8 cellular contexts compared by ENCODE assay signal in the genomic region with DNA sequence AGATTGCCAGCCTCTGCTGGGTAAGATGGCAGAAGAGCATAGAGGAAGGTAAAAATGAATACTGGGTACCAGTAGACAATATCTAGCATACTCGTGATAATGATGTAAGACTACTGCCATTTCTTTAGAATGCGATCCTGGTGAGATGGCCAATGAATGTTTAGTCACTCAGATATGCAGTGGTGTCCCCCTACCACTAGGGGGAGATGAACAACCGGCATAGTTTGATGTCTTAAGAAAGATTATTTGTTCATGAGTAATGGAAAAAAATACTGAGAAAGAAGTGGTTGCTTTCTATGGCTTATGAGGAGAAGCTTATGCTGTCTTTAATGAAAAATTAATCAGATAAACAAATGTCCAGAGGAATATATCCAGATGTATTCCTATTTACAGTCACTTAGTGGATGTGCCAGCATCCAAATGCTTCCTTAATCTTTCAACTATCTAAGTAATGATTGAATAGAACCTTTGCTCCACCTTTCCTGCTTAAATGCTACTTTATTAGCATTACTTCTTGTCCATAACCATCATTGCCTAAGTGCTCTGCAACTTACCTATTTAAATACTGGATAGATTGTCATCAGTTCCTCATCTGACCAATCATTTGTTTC.
DNase-seq lines count a peak whose midpoint lies in the region; ATAC-seq lines count a peak whose summit lies in the region.

No MANE protein-coding gene starts in this region.

- H3K4me3 Mint-ChIP-seq in activated naive CD4-positive, alpha-beta T cell treated with anti-CD3 and anti-CD28 coated beads for 36 hours: no peak overlapping the region

- H3K27me3 Mint-ChIP-seq in activated naive CD4-positive, alpha-beta T cell treated with anti-CD3 and anti-CD28 coated beads for 36 hours (ENCODE audit: low read depth): no peaks in the 10 kb centered on the region

- no peaks in the 10 kb centered on the region for H3K36me3 Mint-ChIP-seq in activated naive CD4-positive, alpha-beta T cell treated with anti-CD3 and anti-CD28 coated beads for 36 hours (ENCODE audit: low read depth)

- DNase-seq in Daoy (ENCODE audit: low read depth) (peak; percentile 69), NCI-H774 (lab: John Stamatoyannopoulos, UW) (peak; percentile 41), head of caudate nucleus (peak in 36 of 42 donors; percentile 17 to 82 (median 53)), putamen (ENCODE audit: low spot score) (peak; percentile 48), NK-92 (lab: John Stamatoyannopoulos, UW; ENCODE audit: unreplicated experiment) (no peak)
- peak; percentile 68 for DNase-seq in activated naive CD4-positive, alpha-beta T cell treated with anti-CD3 and anti-CD28 coated beads for 36 hours

- no peak overlapping the region for H3K27ac Mint-ChIP-seq in activated naive CD4-positive, alpha-beta T cell treated with anti-CD3 and anti-CD28 coated beads for 36 hours

- intact Hi-C loops in activated naive CD4-positive, alpha-beta T cell treated with anti-CD3 and anti-CD28 coated beads for 36 hours (cut with micrococcal nuclease): loop anchor here (1.0 to 5.0 kb wide), 10 partner anchors 163 to 1784 kb away; partner anchors contain the start of genes ST6GALNAC5 and ZZZ3
- intact Hi-C loops in head of caudate nucleus (cut with DNase I): loop anchor here (10.0 kb wide), 1 partner anchor 794 kb away; no protein-coding TSS in a partner anchor

- peak; percentile 85 for ATAC-seq in GM19467 (IDR thresholded peaks at IDR 0.05; ENCODE audit: unreplicated experiment)
- peak; percentile 88 for ATAC-seq in HG03520 (IDR thresholded peaks at IDR 0.05; ENCODE audit: unreplicated experiment)

- CTCF ChIA-PET in activated naive CD4-positive, alpha-beta T cell treated with anti-CD3 and anti-CD28 coated beads for 36 hours (lab: Charles Lee): interaction anchor here (0.6 to 2.6 kb wide), 13 partner anchors 10 to 285 kb away, joined by 3 to 11 read pairs (median 4); no protein-coding TSS in a partner anchor

- H3K4me1 Mint-ChIP-seq in activated naive CD4-positive, alpha-beta T cell treated with anti-CD3 and anti-CD28 coated beads for 36 hours (ENCODE audit: low read depth): peaks cover 14% of the 10 kb centered on the region

- no peaks in the 10 kb centered on the region for H3K9me3 Mint-ChIP-seq in activated naive CD4-positive, alpha-beta T cell treated with anti-CD3 and anti-CD28 coated beads for 36 hours
